Comparison of ENCODE assay signal across 1 cellular context in genomic region chr3:48897401-48898376, GRCh38.
TF ChIP-seq lines count a peak whose summit lies in the region.

No MANE protein-coding gene starts in this region.

TF ChIP-seq in HepG2, 621 proteins besides CTCF, POLR2A, EP300 and RAD21 (continued from another document and continues in another):
- TF ChIP-seq ZBTB25 (CRISPR knock-in tag; IDR thresholded peaks at IDR 0.05) (peak; percentile 85), ZNF101 (CRISPR knock-in tag; IDR thresholded peaks at IDR 0.05; ENCODE audit: borderline replicate concordance, low read depth) (no peak), MAFK (conservative IDR thresholded peaks at IDR 0.05 in 1 of 2, IDR thresholded peaks at IDR 0.05 in 1 of 2; ENCODE audit: low read length in 2 of 2) (no peak), ZSCAN30 (CRISPR knock-in tag; IDR thresholded peaks at IDR 0.05) (no peak), ZC3H13 (CRISPR knock-in tag; IDR thresholded peaks at IDR 0.05) (no peak), CHCHD3 (CRISPR knock-in tag; IDR thresholded peaks at IDR 0.05) (no peak), GLI4 (CRISPR knock-in tag; IDR thresholded peaks at IDR 0.05; ENCODE audit: borderline replicate concordance) (no peak), ZNF180 (CRISPR knock-in tag; IDR thresholded peaks at IDR 0.05; ENCODE audit: borderline replicate concordance, low read depth) (no peak), HNRNPK (IDR thresholded peaks at IDR 0.05; ENCODE audit: low read depth, low read length, poor library complexity, severe bottlenecking) (no peak), ATM (IDR thresholded peaks at IDR 0.05; ENCODE audit: borderline replicate concordance) (no peak), ZNF879 (CRISPR knock-in tag; IDR thresholded peaks at IDR 0.05) (no peak), ATF3 (CRISPR knock-in tag; IDR thresholded peaks at IDR 0.05) (no peak), ZNF343 (CRISPR knock-in tag; IDR thresholded peaks at IDR 0.05) (no peak), NFIC (IDR thresholded peaks at IDR 0.05; ENCODE audit: low read length) (no peak), TFE3 (CRISPR knock-in tag; IDR thresholded peaks at IDR 0.05) (no peak), ZNF597 (CRISPR knock-in tag; IDR thresholded peaks at IDR 0.05) (no peak), HES4 (CRISPR knock-in tag; IDR thresholded peaks at IDR 0.05; ENCODE audit: borderline replicate concordance) (no peak), ZBTB37 (CRISPR knock-in tag; IDR thresholded peaks at IDR 0.05) (peak; percentile 43; the same call in 1 of the 2 replicates), ZGPAT (CRISPR knock-in tag; IDR thresholded peaks at IDR 0.05) (peak; percentile 21; the same call in 1 of the 2 replicates), AGO2 (optimal IDR thresholded peaks at IDR 0.05; ENCODE audit: low read depth, low read length) (no peak), TP53 (CRISPR knock-in tag; conservative IDR thresholded peaks at IDR 0.05) (peak; percentile 57; the same call in 1 of the 2 replicates), KDM5B (CRISPR knock-in tag; IDR thresholded peaks at IDR 0.05; ENCODE audit: borderline replicate concordance) (no peak), ZNF12 (CRISPR knock-in tag; IDR thresholded peaks at IDR 0.05) (peak; percentile 62), GTF3A (CRISPR knock-in tag; conservative IDR thresholded peaks at IDR 0.05) (no peak), ZNF24 (IDR thresholded peaks at IDR 0.05) (no peak), ELF4 (CRISPR knock-in tag; IDR thresholded peaks at IDR 0.05; ENCODE audit: borderline replicate concordance) (no peak), PHF5A (CRISPR knock-in tag; IDR thresholded peaks at IDR 0.05; ENCODE audit: low read depth, unreplicated experiment) (no peak), STAG1 (CRISPR knock-in tag; IDR thresholded peaks at IDR 0.05) (no peak), HINFP (CRISPR knock-in tag; IDR thresholded peaks at IDR 0.05; ENCODE audit: low read depth) (no peak), CBX5 (CRISPR knock-in tag; IDR thresholded peaks at IDR 0.05; ENCODE audit: borderline replicate concordance) (no peak), ZNF709 (CRISPR knock-in tag; IDR thresholded peaks at IDR 0.05) (no peak), NAIF1 (CRISPR knock-in tag; IDR thresholded peaks at IDR 0.05; ENCODE audit: borderline replicate concordance) (no peak), KLF16 (CRISPR knock-in tag; IDR thresholded peaks at IDR 0.05) (peak in 1 of 2 experiments; percentile 46; a peak in 1 of 4 replicates), SAP130 (CRISPR knock-in tag; IDR thresholded peaks at IDR 0.05; ENCODE audit: low read depth) (peak; percentile 87), ZBTB46 (CRISPR knock-in tag; IDR thresholded peaks at IDR 0.05; ENCODE audit: borderline replicate concordance) (no peak), ZNF121 (CRISPR knock-in tag; IDR thresholded peaks at IDR 0.05) (no peak), SOX6 (IDR thresholded peaks at IDR 0.05) (no peak), SOX6 (CRISPR knock-in tag; IDR thresholded peaks at IDR 0.05) (peak; percentile 51), POLR2AphosphoS5 (IDR thresholded peaks at IDR 0.05; ENCODE audit: low read depth, low read length) (peak; percentile 60), ZNF770 (CRISPR knock-in tag; IDR thresholded peaks at IDR 0.05) (no peak), TCF7 (IDR thresholded peaks at IDR 0.05; ENCODE audit: low read depth) (no peak), ZNF546 (CRISPR knock-in tag; conservative IDR thresholded peaks at IDR 0.05) (0 out of 2 replicates have a peak, but pooled peaks have one; percentile 34), ZNF558 (CRISPR knock-in tag; IDR thresholded peaks at IDR 0.05; ENCODE audit: borderline replicate concordance) (no peak), ARNT (IDR thresholded peaks at IDR 0.05) (no peak), XBP1 (CRISPR knock-in tag; IDR thresholded peaks at IDR 0.05) (no peak), THAP11 (CRISPR knock-in tag; IDR thresholded peaks at IDR 0.05) (peak; percentile 44; the same call in 1 of the 2 replicates), PAXIP1 (CRISPR knock-in tag; conservative IDR thresholded peaks at IDR 0.05) (peak; percentile 75), ZBTB42 (CRISPR knock-in tag; IDR thresholded peaks at IDR 0.05) (0 out of 2 replicates have a peak, but pooled peaks have one; percentile 25), ZNF660 (CRISPR knock-in tag; IDR thresholded peaks at IDR 0.05; ENCODE audit: borderline replicate concordance, low read depth) (no peak), ZNF326 (CRISPR knock-in tag; IDR thresholded peaks at IDR 0.05; ENCODE audit: borderline replicate concordance) (no peak), IKZF4 (CRISPR knock-in tag; IDR thresholded peaks at IDR 0.05; ENCODE audit: borderline replicate concordance, low read depth, not compliant biosample characterization) (no peak), MEF2D (CRISPR knock-in tag; IDR thresholded peaks at IDR 0.05) (no peak), CC2D1A (CRISPR knock-in tag; IDR thresholded peaks at IDR 0.05) (no peak), ZNF772 (CRISPR knock-in tag; IDR thresholded peaks at IDR 0.05) (no peak), POLR2G (IDR thresholded peaks at IDR 0.05; ENCODE audit: low read depth, low read length) (peak; percentile 78), DPF2 (CRISPR knock-in tag; IDR thresholded peaks at IDR 0.05; ENCODE audit: borderline replicate concordance, low read depth) (peak; percentile 60), ZNF264 (CRISPR knock-in tag; IDR thresholded peaks at IDR 0.05) (0 out of 2 replicates have a peak, but pooled peaks have one; percentile 17), MTF2 (CRISPR knock-in tag; IDR thresholded peaks at IDR 0.05; ENCODE audit: borderline replicate concordance) (no peak; the same call in 1 of the 2 replicates)
